In the genomic region with DNA sequence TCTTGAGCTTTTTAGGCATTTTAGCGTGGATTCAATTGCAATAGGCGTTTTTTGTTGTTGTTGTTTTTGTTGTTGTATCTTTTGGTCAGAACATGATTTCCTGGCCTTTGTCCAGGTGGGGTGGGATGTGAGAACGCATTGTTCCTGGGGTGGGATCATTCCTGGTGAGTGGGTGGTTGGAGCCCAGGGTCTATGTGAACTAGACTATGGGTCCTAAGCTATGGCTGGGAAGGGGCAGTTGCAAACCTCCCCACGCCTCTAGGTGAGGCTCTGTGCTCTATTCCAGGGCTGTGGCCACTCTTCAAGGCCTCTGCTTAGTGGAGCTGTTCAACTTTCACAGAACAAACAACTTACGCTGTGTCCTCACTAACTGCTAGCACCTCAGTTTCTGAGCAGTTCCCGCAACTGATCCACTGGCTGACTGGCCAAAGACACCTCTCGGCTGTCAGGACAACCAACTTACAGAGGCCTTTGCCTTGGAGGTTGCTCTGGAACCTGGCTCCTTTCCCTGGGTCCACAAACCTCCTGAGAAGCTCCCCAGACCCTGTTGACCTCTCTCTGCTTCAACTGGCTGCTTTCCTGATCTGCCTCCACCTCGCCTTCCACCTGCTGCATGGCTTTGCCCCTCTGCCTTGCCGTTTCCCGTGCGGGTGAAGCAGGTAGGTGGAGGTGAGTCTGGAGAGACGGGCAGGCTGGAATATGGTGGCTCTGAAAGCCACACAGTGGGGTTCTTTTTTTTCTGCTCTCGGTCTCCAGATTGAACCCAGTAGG, we compare ENCODE assay signal across 9 cellular contexts. TPM values are rescaled to one million over a fixed set of nuclear protein-coding genes. Genes with fewer than 3 reads are reported as not detected.
DNase-seq lines count a peak whose midpoint lies in the region; ATAC-seq and TF ChIP-seq lines count a peak whose summit lies in the region.
"Had no signal": no experiment of that assay in that cellular context is flagged by ENCODE, and none has a peak within 500 bp of the region (broad histone marks: within the 10 kb centered on the region; RNA-seq: fewer than 3 reads in every experiment).

No MANE protein-coding gene starts in this region.

- intact Hi-C loops in activated B cell treated with CpG ODN at 0.5 μM for 24 hours (cut with micrococcal nuclease) = loop anchor here (5.0 kb wide), 1 partner anchor 481 kb away; no protein-coding TSS in a partner anchor

- CTCF ChIA-PET in activated B cell treated with CpG ODN at 0.5 μM for 24 hours (lab: Charles Lee) = interaction anchor here (0.8 to 2.6 kb wide), 4 partner anchors 14 to 90 kb away, joined by 3 to 9 read pairs (median 4); partner anchors contain the start of gene RNU5D-1

- H3K27me3 Mint-ChIP-seq in activated B cell treated with CpG ODN at 0.5 μM for 24 hours = no peaks in the 10 kb centered on the region

- H3K36me3 ChIP-seq in H7 (replicated peaks; ENCODE audit: control insufficient read depth, insufficient read depth, low read length) (no peaks in the 10 kb centered on the region), hepatocyte (replicated peaks; ENCODE audit: insufficient read depth, low read depth) (no peaks in the 10 kb centered on the region)

- no peaks in the 10 kb centered on the region for H3K9me2 ChIP-seq in hepatocyte (replicated peaks; ENCODE audit: insufficient read depth)

- H3K79me2 ChIP-seq in hepatocyte = no peaks in the 10 kb centered on the region

- peak overlapping the region; percentile 88 for H3K4me3 Mint-ChIP-seq in activated B cell treated with CpG ODN at 0.5 μM for 24 hours

- no peaks in the 10 kb centered on the region for H4K20me1 ChIP-seq in hepatocyte (ENCODE audit: insufficient read depth, poor library complexity, severe bottlenecking)

- H3K36me3 Mint-ChIP-seq in activated B cell treated with CpG ODN at 0.5 μM for 24 hours (ENCODE audit: low read depth) = peaks cover 4% of the 10 kb centered on the region

- no peaks in the 10 kb centered on the region for H3K4me1 ChIP-seq in hepatocyte (ENCODE audit: insufficient read depth)

- TF ChIP-seq CTCF in activated B cell treated with CpG ODN at 0.5 μM for 24 hours (IDR thresholded peaks at IDR 0.05) = no peak
- TF ChIP-seq CTCF in hepatocyte (IDR thresholded peaks at IDR 0.05; ENCODE audit: poor library complexity) = no peak

- no peaks in the 10 kb centered on the region for H3K9me3 Mint-ChIP-seq in activated B cell treated with CpG ODN at 0.5 μM for 24 hours

- DNase-seq in H7 (peak; percentile 28), activated B cell treated with CpG ODN at 0.5 μM for 24 hours (no peak), hepatocyte (ENCODE audit: low spot score) (no peak), midbrain (lab: John Stamatoyannopoulos, UW) (no peak)
- peak; percentile 22 for DNase-seq in stimulated activated CD8-positive, alpha-beta memory T cell treated with anti-CD3 and anti-CD28 coated beads, Interleukin-4, amount 100 ng/mL, for 48 hours
- no peak for DNase-seq in effector CD4-positive, alpha-beta T cell
- DNase-seq: GOT3 had no signal

- H3K27ac ChIP-seq in hepatocyte = peak overlapping the region; percentile 95

- POLR2A ChIA-PET in activated B cell treated with CpG ODN at 0.5 μM for 24 hours (lab: Charles Lee) = interaction anchor here (0.6 to 7.7 kb wide), 16 partner anchors 9 to 865 kb away, joined by 3 to 364 read pairs (median 16); partner anchors contain the start of genes BTBD19, DYNLT4, GPBP1L1 and HECTD3

- 96% methylated on average over 13 of the region's 13 CpGs for WGBS in hepatocyte (ENCODE audit: low lambda C conversion rate, missing lambda C conversion rate)

- no peaks in the 10 kb centered on the region for H3K9me3 ChIP-seq in hepatocyte (ENCODE audit: low read depth)

- H2AFZ ChIP-seq in hepatocyte = no peak overlapping the region

- H3K4me1 Mint-ChIP-seq in activated B cell treated with CpG ODN at 0.5 μM for 24 hours = peaks cover 27% of the 10 kb centered on the region

- peak overlapping the region; percentile 75 for H3K4me2 ChIP-seq in hepatocyte

- H3K27me3 ChIP-seq in H7 (ENCODE audit: control insufficient read depth, insufficient read depth, low read length) = no peaks in the 10 kb centered on the region
- H3K27me3 ChIP-seq in hepatocyte = no peaks in the 10 kb centered on the region

- ATAC-seq in activated B cell treated with CpG ODN at 0.5 μM for 24 hours (ENCODE audit: low read depth) (no peak), HG03097 (IDR thresholded peaks at IDR 0.05; ENCODE audit: low FRiP score, unreplicated experiment) (no peak), GM19328 (IDR thresholded peaks at IDR 0.05; ENCODE audit: unreplicated experiment) (no peak)

- peak overlapping the region; percentile 100 for H3K27ac Mint-ChIP-seq in activated B cell treated with CpG ODN at 0.5 μM for 24 hours

- no peak overlapping the region for H3K4me3 ChIP-seq in H7 (ENCODE audit: insufficient read depth, low read depth, low read length)
- no peak overlapping the region for H3K4me3 ChIP-seq in hepatocyte

RNA-seq across cellular contexts. Expression of gene BTBD19, which starts 12.8 kb away (rescaled TPM):
- total RNA-seq in H7 (2014; rRNA removed; shearing (Covaris generic)) = 0.78 and 1.4 TPM in 2 replicates
- total RNA-seq in activated B cell treated with CpG ODN at 0.5 μM for 24 hours (25.8 and 27.6 TPM in 2 replicates), hepatocyte (4.8 and 5.5 TPM in 2 replicates)
- 16.8 and 20.6 TPM in 2 replicates for polyA plus RNA-seq in hepatocyte

RNA-seq across cellular contexts. Expression of gene DYNLT4, which starts 14.0 kb away (rescaled TPM):
- total RNA-seq in H7 (2014; rRNA removed; shearing (Covaris generic)) = 1.00 TPM in 1 of 2 replicates, not detected in the other
- total RNA-seq in activated B cell treated with CpG ODN at 0.5 μM for 24 hours = not detected in 2 replicates
- 0.30 and 1.6 TPM in 2 replicates for total RNA-seq in hepatocyte
- 2.2 and 3.0 TPM in 2 replicates for polyA plus RNA-seq in hepatocyte

RNA-seq across cellular contexts. Expression of gene PLK3, which starts 21.0 kb away (rescaled TPM):
- 4.9 and 10.1 TPM in 2 replicates for total RNA-seq in H7 (2014; rRNA removed; shearing (Covaris generic))
- 63.0 and 82.0 TPM in 2 replicates for total RNA-seq in activated B cell treated with CpG ODN at 0.5 μM for 24 hours
- 8.9 and 18.2 TPM in 2 replicates for total RNA-seq in hepatocyte
- polyA plus RNA-seq in hepatocyte = 38.7 and 40.1 TPM in 2 replicates

RNA-seq across cellular contexts. Expression of gene PTCH2, which starts 21.9 kb away (rescaled TPM):
- 0.18 and 0.42 TPM in 2 replicates for total RNA-seq in H7 (2014; rRNA removed; shearing (Covaris generic))
- total RNA-seq in activated B cell treated with CpG ODN at 0.5 μM for 24 hours (1.2 TPM in 2 replicates), hepatocyte (0.43 and 0.56 TPM in 2 replicates)
- 1.3 and 2.5 TPM in 2 replicates for polyA plus RNA-seq in hepatocyte

RNA-seq across cellular contexts. Expression of gene BEST4, which starts 33.2 kb away (rescaled TPM):
- total RNA-seq in H7 (2014; rRNA removed; shearing (Covaris generic)) = 0.80 and 1.4 TPM in 2 replicates
- total RNA-seq in activated B cell treated with CpG ODN at 0.5 μM for 24 hours (0.49 and 0.62 TPM in 2 replicates), hepatocyte (0.72 and 0.83 TPM in 2 replicates)
- polyA plus RNA-seq in hepatocyte = 0.48 and 2.2 TPM in 2 replicates

Comparison
In these comparisons a context has a peak if more than half of its experiments do, and no peak if none do; other contexts are left out.
1. DNase-seq: peak in H7 (single experiment) and stimulated activated CD8-positive, alpha-beta memory T cell treated with anti-CD3 and anti-CD28 coated beads, Interleukin-4, amount 100 ng/mL, for 48 hours (single experiment); none in activated B cell treated with CpG ODN at 0.5 μM for 24 hours (single experiment), hepatocyte (single experiment), midbrain (single experiment) and effector CD4-positive, alpha-beta T cell (single experiment).